Comparison of ENCODE assay signal across 11 cellular contexts in the genomic region with DNA sequence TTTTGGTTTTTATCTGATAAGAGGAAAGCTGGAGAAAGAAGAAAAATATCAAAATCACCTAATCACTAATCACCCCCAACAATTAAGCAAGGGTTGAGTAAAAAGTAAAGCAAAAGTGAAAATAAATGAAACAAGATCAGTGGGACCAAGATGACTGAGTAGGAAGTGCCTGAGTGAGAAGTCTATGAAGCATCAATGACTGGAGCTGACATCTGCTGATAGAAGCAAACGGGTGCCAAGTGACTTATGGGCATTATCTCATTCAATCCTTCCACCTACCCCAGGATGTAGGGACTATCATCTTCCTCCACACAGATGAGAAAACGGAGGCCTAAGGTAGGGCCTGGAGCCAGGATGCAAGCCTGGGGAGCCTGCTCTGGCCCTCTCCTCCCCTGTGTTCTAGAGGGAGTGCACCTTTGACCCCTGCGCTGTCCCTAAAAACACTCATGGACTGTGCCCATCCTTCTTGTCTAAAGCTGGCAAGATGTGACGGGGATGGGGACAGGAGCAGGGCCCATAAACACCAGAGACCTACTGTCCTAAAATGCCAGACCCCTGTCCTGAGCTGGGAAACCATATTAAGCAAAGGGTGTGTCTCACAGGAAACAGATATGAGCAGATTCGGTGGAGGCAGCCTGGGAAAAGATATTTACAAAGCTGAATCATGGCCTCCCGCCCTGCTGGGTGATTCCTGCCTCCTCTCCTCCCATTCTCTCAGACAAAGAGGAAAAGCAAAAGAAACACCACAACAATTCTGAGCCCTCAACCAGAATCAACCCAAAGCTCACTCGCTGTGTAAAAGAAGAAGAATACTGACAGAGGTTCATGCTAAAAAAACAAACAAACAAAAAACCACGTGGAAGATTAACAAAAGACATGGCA.
DNase-seq lines count a peak whose midpoint lies in the region; ATAC-seq lines count a peak whose summit lies in the region.
"Had no signal": no experiment of that assay in that cellular context is flagged by ENCODE, and none has a peak within 500 bp of the region (broad histone marks: within the 10 kb centered on the region; RNA-seq: fewer than 3 reads in every experiment).

No MANE protein-coding gene starts in this region.

- H3K36me3 Mint-ChIP-seq in activated T-helper 2 cell treated with anti-CD3 and anti-CD28 coated beads, Interferon-gamma antibody, Interleukin-2, Interleukin-4, amounts not matched to agents 10 μg/mL and 5 μg/mL and 100 μg/mL, durations not matched to agents 14 hours and 24 hours and 36 hours (ENCODE audit: low read depth) = peaks cover 62% of the 10 kb centered on the region

- no peaks in the 10 kb centered on the region for H3K9me3 Mint-ChIP-seq in activated T-helper 2 cell treated with anti-CD3 and anti-CD28 coated beads, Interferon-gamma antibody, Interleukin-2, Interleukin-4, amounts not matched to agents 10 μg/mL and 5 μg/mL and 100 μg/mL, durations not matched to agents 14 hours and 24 hours and 36 hours

- intact Hi-C loops in activated T-helper 2 cell treated with anti-CD3 and anti-CD28 coated beads, Interferon-gamma antibody, Interleukin-2, Interleukin-4, amounts not matched to agents 10 μg/mL and 5 μg/mL and 100 μg/mL, durations not matched to agents 14 hours and 24 hours and 36 hours (cut with micrococcal nuclease) = loop anchor here (1.0 to 2.0 kb wide), 2 partner anchors 37 to 52 kb away; no protein-coding TSS in a partner anchor
- intact Hi-C loops in head of caudate nucleus (cut with DNase I) = no loop called here

- DNase-seq in EH (ENCODE audit: low read depth) (peak; percentile 61), kidney glomerular epithelial cell (lab: John Stamatoyannopoulos, UW) (peak; percentile 8), head of caudate nucleus (no peak), NCI-H1105 (lab: John Stamatoyannopoulos, UW) (no peak), COLO829 (ENCODE audit: low spot score) (no peak), NCI-H345 treated with DMSO at 0.1 percent for 48 hours (lab: John Stamatoyannopoulos, UW; ENCODE audit: unreplicated experiment) (no peak)
- DNase-seq in activated T-helper 2 cell treated with anti-CD3 and anti-CD28 coated beads, Interferon-gamma antibody, Interleukin-2, Interleukin-4, amounts not matched to agents 10 μg/mL and 5 μg/mL and 100 μg/mL, durations not matched to agents 14 hours and 24 hours and 36 hours (ENCODE audit: low spot score) = no peak
- DNase-seq: activated gamma-delta T cell, posterior cingulate gyrus, Right ventricle myocardium superior had no signal

- H3K27ac Mint-ChIP-seq in activated T-helper 2 cell treated with anti-CD3 and anti-CD28 coated beads, Interferon-gamma antibody, Interleukin-2, Interleukin-4, amounts not matched to agents 10 μg/mL and 5 μg/mL and 100 μg/mL, durations not matched to agents 14 hours and 24 hours and 36 hours = peak overlapping the region; percentile 80

- H3K27me3 Mint-ChIP-seq in activated T-helper 2 cell treated with anti-CD3 and anti-CD28 coated beads, Interferon-gamma antibody, Interleukin-2, Interleukin-4, amounts not matched to agents 10 μg/mL and 5 μg/mL and 100 μg/mL, durations not matched to agents 14 hours and 24 hours and 36 hours (ENCODE audit: low read depth) = no peaks in the 10 kb centered on the region

- H3K4me1 Mint-ChIP-seq in activated T-helper 2 cell treated with anti-CD3 and anti-CD28 coated beads, Interferon-gamma antibody, Interleukin-2, Interleukin-4, amounts not matched to agents 10 μg/mL and 5 μg/mL and 100 μg/mL, durations not matched to agents 14 hours and 24 hours and 36 hours (ENCODE audit: low read depth) = peaks cover 62% of the 10 kb centered on the region

- peak; percentile 57 for ATAC-seq in HG03196 (IDR thresholded peaks at IDR 0.05; ENCODE audit: unreplicated experiment)

- peak overlapping the region; percentile 10 for H3K4me3 Mint-ChIP-seq in activated T-helper 2 cell treated with anti-CD3 and anti-CD28 coated beads, Interferon-gamma antibody, Interleukin-2, Interleukin-4, amounts not matched to agents 10 μg/mL and 5 μg/mL and 100 μg/mL, durations not matched to agents 14 hours and 24 hours and 36 hours (ENCODE audit: low read depth)

Comparison
In these comparisons a context has a peak if more than half of its experiments do, and no peak if none do; other contexts are left out.
1. DNase-seq: peak in EH (single experiment) and kidney glomerular epithelial cell (single experiment); none in activated T-helper 2 cell treated with anti-CD3 and anti-CD28 coated beads, Interferon-gamma antibody, Interleukin-2, Interleukin-4, amounts not matched to agents 10 μg/mL and 5 μg/mL and 100 μg/mL, durations not matched to agents 14 hours and 24 hours and 36 hours (single experiment), head of caudate nucleus (0 of 42), NCI-H1105 (single experiment), COLO829 (single experiment) and NCI-H345 treated with DMSO at 0.1 percent for 48 hours (single experiment).